ENCODE assay signal across 15 cellular contexts in genomic region chr6:41256383-41256782, GRCh38. TPM values are rescaled to one million over a fixed set of nuclear protein-coding genes. Genes with fewer than 3 reads are reported as not detected.
DNase-seq lines count a peak whose midpoint lies in the region; ATAC-seq and TF ChIP-seq lines count a peak whose summit lies in the region.
"Had no signal": no experiment of that assay in that cellular context is flagged by ENCODE, and none has a peak within 500 bp of the region (broad histone marks: within the 10 kb centered on the region; RNA-seq: fewer than 3 reads in every experiment).

No MANE protein-coding gene starts in this region.

- DNase-seq in smooth muscle cell (lab: John Stamatoyannopoulos, UW; ENCODE audit: unreplicated experiment) (no peak), COR-L47 (lab: John Stamatoyannopoulos, UW) (no peak), activated T-cell treated with anti-CD3 and anti-CD28 coated beads for 4 hours (no peak)
- DNase-seq: activated CD8-positive, alpha-beta T cell treated with anti-CD3 and anti-CD28 coated beads for 36 hours; activated naive CD8-positive, alpha-beta T cell treated with anti-CD3 and anti-CD28 coated beads, Interleukin-2, amount 50 U/mL, for 24 hours; dorsolateral prefrontal cortex; foreskin melanocyte; HFFc6; KG1; left cardiac atrium had no signal

- H3K36me3 ChIP-seq in smooth muscle cell (ENCODE audit: low read depth) = no peaks in the 10 kb centered on the region

- TF ChIP-seq CTCF in smooth muscle cell (IDR thresholded peaks at IDR 0.05; ENCODE audit: borderline replicate concordance, insufficient read depth, poor library complexity, severe bottlenecking) = no peak

- H3K4me2 ChIP-seq in smooth muscle cell = peak overlapping the region; percentile 3

- no peaks in the 10 kb centered on the region for H3K9me3 ChIP-seq in smooth muscle cell (replicated peaks; ENCODE audit: low read depth)

- no peak overlapping the region for H3K27ac ChIP-seq in smooth muscle cell (ENCODE audit: low read depth)
- H3K27ac ChIP-seq: dorsolateral prefrontal cortex had no signal

- H3K9ac ChIP-seq in smooth muscle cell (ENCODE audit: low read depth) = no peak overlapping the region

- peak; percentile 63 for ATAC-seq in GM19043 (IDR thresholded peaks at IDR 0.05; ENCODE audit: low read depth, unreplicated experiment)
- peak; percentile 63 for ATAC-seq in HG02642 (IDR thresholded peaks at IDR 0.05; ENCODE audit: poor library complexity, unreplicated experiment)
- ATAC-seq in HG03575 (IDR thresholded peaks at IDR 0.05; ENCODE audit: extremely low read depth, insufficient number of reproducible peaks, low FRiP score, unreplicated experiment) = peak; percentile 91
- ATAC-seq in GM18520 (IDR thresholded peaks at IDR 0.05; ENCODE audit: unreplicated experiment) = no peak
- ATAC-seq: activated CD8-positive, alpha-beta T cell treated with anti-CD3 and anti-CD28 coated beads for 36 hours; activated naive CD8-positive, alpha-beta T cell treated with anti-CD3 and anti-CD28 coated beads, Interleukin-2, amount 50 U/mL, for 24 hours; left cardiac atrium had no signal

- H3K4me1 ChIP-seq in smooth muscle cell (ENCODE audit: low read depth) = no peaks in the 10 kb centered on the region

- H2AFZ ChIP-seq in smooth muscle cell (ENCODE audit: low read depth) = no peak overlapping the region

- peaks cover 23% of the 10 kb centered on the region for H3K27me3 ChIP-seq in smooth muscle cell (ENCODE audit: low read depth)

- no peak overlapping the region for H3K4me3 ChIP-seq in smooth muscle cell
- H3K4me3 ChIP-seq: dorsolateral prefrontal cortex had no signal

- no peaks in the 10 kb centered on the region for H3K79me2 ChIP-seq in smooth muscle cell (ENCODE audit: low read depth)

- no peaks in the 10 kb centered on the region for H4K20me1 ChIP-seq in smooth muscle cell (ENCODE audit: low read depth)

- WGBS in smooth muscle cell (ENCODE audit: low lambda C conversion rate) = 91% methylated on average over 1 of the region's 1 CpG

- H3F3A ChIP-seq in smooth muscle cell (ENCODE audit: low read depth) = peaks cover 17% of the 10 kb centered on the region

RNA-seq across cellular contexts. Expression of gene TREML4, which starts 28.2 kb away (rescaled TPM):
- total RNA-seq in smooth muscle cell = not detected in 2 replicates
- not detected in 2 replicates for polyA plus RNA-seq in smooth muscle cell
- total RNA-seq: activated CD8-positive, alpha-beta T cell treated with anti-CD3 and anti-CD28 coated beads for 36 hours; HFFc6; left cardiac atrium; T-helper 1 cell treated with Interleukin-12 subunit alpha and Interleukin-12 subunit beta and Interleukin-4 antibody, amounts not matched to agents 30 ng/mL and 1 ng/mL, for 36 hours had no signal

RNA-seq across cellular contexts. Expression of gene TREM1, which starts 30.1 kb away (rescaled TPM):
- total RNA-seq in smooth muscle cell = 3.2 and 14.1 TPM in 2 replicates
- polyA plus RNA-seq in smooth muscle cell = 6.9 and 10.0 TPM in 2 replicates
- total RNA-seq: activated CD8-positive, alpha-beta T cell treated with anti-CD3 and anti-CD28 coated beads for 36 hours; T-helper 1 cell treated with Interleukin-12 subunit alpha and Interleukin-12 subunit beta and Interleukin-4 antibody, amounts not matched to agents 30 ng/mL and 1 ng/mL, for 36 hours had no signal

RNA-seq across cellular contexts. Expression of gene TREML2, which starts 55.4 kb away (rescaled TPM):
- total RNA-seq in smooth muscle cell = not detected in 2 replicates
- not detected in 2 replicates for polyA plus RNA-seq in smooth muscle cell
- total RNA-seq: HFFc6 had no signal
